14 cellular contexts compared by ENCODE assay signal in genomic region chr11:67558084-67558772, GRCh38. TPM values are rescaled to one million over a fixed set of nuclear protein-coding genes. Genes with fewer than 3 reads are reported as not detected.
A peak's percentile ranks its signal among the peaks of the same experiment; 100 is the strongest.
DNase-seq lines count a peak whose midpoint lies in the region; ATAC-seq, FAIRE-seq and TF ChIP-seq lines count a peak whose summit lies in the region.
"Had no signal": no experiment of that assay in that cellular context is flagged by ENCODE, and none has a peak within 500 bp of the region (broad histone marks: within the 10 kb centered on the region; RNA-seq: fewer than 3 reads in every experiment).

No MANE protein-coding gene starts in this region.

- ATAC-seq in GM18511 (IDR thresholded peaks at IDR 0.05; ENCODE audit: unreplicated experiment) (peak; percentile 64), GM21526 (IDR thresholded peaks at IDR 0.05; ENCODE audit: low FRiP score, unreplicated experiment) (no peak), HG03439 (IDR thresholded peaks at IDR 0.05; ENCODE audit: unreplicated experiment) (no peak)
- ATAC-seq: HCT116 had no signal

- H3K4me3 Mint-ChIP-seq in astrocyte (ENCODE audit: unreplicated experiment) = no peak overlapping the region
- H3K4me3 Mint-ChIP-seq: activated naive CD4-positive, alpha-beta T cell treated with anti-CD3 and anti-CD28 coated beads, Interleukin-2, amount 10 ng/mL, durations not matched to agents 7 days and 5 days; immature natural killer cell had no signal

- H3K4me3 ChIP-seq in astrocyte (ENCODE audit: insufficient read depth, low read depth, low read length) (no peak overlapping the region), kidney (ENCODE audit: low read length in 2 of 2) (peak overlapping the region; percentile 61 to 66), spleen (no peak overlapping the region)
- H3K4me3 ChIP-seq: smooth muscle cell had no signal

- no peaks in the 10 kb centered on the region for H3K36me3 Mint-ChIP-seq in astrocyte (ENCODE audit: low read depth, unreplicated experiment)
- H3K36me3 Mint-ChIP-seq: activated naive CD4-positive, alpha-beta T cell treated with anti-CD3 and anti-CD28 coated beads, Interleukin-2, amount 10 ng/mL, durations not matched to agents 7 days and 5 days; immature natural killer cell had no signal

- peaks cover 12% of the 10 kb centered on the region for H3K4me1 Mint-ChIP-seq in astrocyte (ENCODE audit: low read depth, unreplicated experiment)

- H3K4me1 ChIP-seq in astrocyte (ENCODE audit: insufficient read depth, low read length) (peaks cover 10% of the 10 kb centered on the region), kidney (ENCODE audit: control insufficient read depth in 1 of 2, insufficient read depth in 1 of 2, low read depth in 1 of 2, low read length in 2 of 2) (peaks cover 7 to 22% of the 10 kb centered on the region in 2 donors), spleen (peaks cover 0 to 13% (median 3%) of the 10 kb centered on the region in 6 donors)

- no peak overlapping the region for H3K27ac ChIP-seq in astrocyte (ENCODE audit: low read depth, low read length)
- H3K27ac ChIP-seq in kidney (ENCODE audit: low read depth in 2 of 2, low read length in 2 of 2) = peak overlapping the region; percentile 91 to 93
- no peak overlapping the region for H3K27ac ChIP-seq in spleen

- intact Hi-C loops in kidney (cut with DNase I) (no loop called here), spleen (cut with DNase I; ENCODE audit: low total_unique reads) (no loop called here)

- H3K36me3 ChIP-seq in astrocyte (ENCODE audit: insufficient read depth, low read length) (no peaks in the 10 kb centered on the region), kidney (ENCODE audit: control insufficient read depth in 1 of 2, insufficient read depth in 2 of 2, low read length in 2 of 2) (no peaks in the 10 kb centered on the region), spleen (no peaks in the 10 kb centered on the region)

- no peak for TF ChIP-seq POLR2A in spleen (IDR thresholded peaks at IDR 0.05)

- 65 to 83% (median 77%) methylated on average over 19 of the region's 19 CpGs for WGBS in spleen, 5 donors

- H3K9ac ChIP-seq in astrocyte (ENCODE audit: low read length) = no peak overlapping the region
- H3K9ac ChIP-seq in kidney (ENCODE audit: low read length in 2 of 2) = peak overlapping the region in 1 of 2 donors; percentile 31

- no peak overlapping the region for H3K27ac Mint-ChIP-seq in astrocyte (ENCODE audit: unreplicated experiment)
- H3K27ac Mint-ChIP-seq: activated naive CD4-positive, alpha-beta T cell treated with anti-CD3 and anti-CD28 coated beads, Interleukin-2, amount 10 ng/mL, durations not matched to agents 7 days and 5 days; immature natural killer cell had no signal

- no peak for FAIRE-seq in astrocyte (lab: Jason Lieb, UNC)
- no peak for FAIRE-seq in kidney (lab: Jason Lieb, UNC)

- H3K27me3 ChIP-seq in astrocyte (ENCODE audit: insufficient read depth, low read length) (no peaks in the 10 kb centered on the region), spleen (replicated peaks in 1 of 7) (peaks cover 0 to 9% (median 0%) of the 10 kb centered on the region in 7 donors)

- H3K4me2 ChIP-seq in astrocyte (ENCODE audit: low read length) = no peak overlapping the region
- H3K4me2 ChIP-seq: smooth muscle cell had no signal

- TF ChIP-seq CTCF in astrocyte (IDR thresholded peaks at IDR 0.05; ENCODE audit: insufficient read depth, low read depth, low read length) (no peak), kidney (IDR thresholded peaks at IDR 0.05; ENCODE audit: borderline replicate concordance, extremely low read depth, insufficient read depth) (no peak), spleen (IDR thresholded peaks at IDR 0.05 in 8 of 11, conservative IDR thresholded peaks at IDR 0.05 in 3 of 11) (no peak)

- H3K79me2 ChIP-seq in astrocyte (ENCODE audit: insufficient read depth, low read length) = no peaks in the 10 kb centered on the region

- no peaks in the 10 kb centered on the region for H3K27me3 Mint-ChIP-seq in astrocyte (ENCODE audit: low read depth, unreplicated experiment)

- no peaks in the 10 kb centered on the region for H4K20me1 ChIP-seq in astrocyte (ENCODE audit: insufficient read depth, low read length)

- peaks cover 4% of the 10 kb centered on the region for H3K9me3 Mint-ChIP-seq in astrocyte (ENCODE audit: unreplicated experiment)
- H3K9me3 Mint-ChIP-seq: activated naive CD4-positive, alpha-beta T cell treated with anti-CD3 and anti-CD28 coated beads, Interleukin-2, amount 10 ng/mL, durations not matched to agents 7 days and 5 days had no signal

- DNase-seq in astrocyte (ENCODE audit: low read depth) (peak; percentile 9), kidney (peak; percentile 90), spleen (peak; percentile 51), NCI-H524 treated with DMSO at 0.1 percent for 48 hours (lab: John Stamatoyannopoulos, UW) (no peak), T-helper 1 cell (no peak)
- DNase-seq: activated CD4-positive, alpha-beta T cell treated with anti-CD3 and anti-CD28 coated beads for 48 hours; activated naive CD4-positive, alpha-beta T cell treated with anti-CD3 and anti-CD28 coated beads, Interleukin-2, amount 10 ng/mL, durations not matched to agents 7 days and 5 days; immature natural killer cell; NCI-H2029 treated with DMSO at 0.1 percent for 48 hours had no signal

- no peak overlapping the region for H2AFZ ChIP-seq in astrocyte (ENCODE audit: low read depth, low read length)

- no peaks in the 10 kb centered on the region for H3K9me3 ChIP-seq in astrocyte (ENCODE audit: insufficient read depth, low read depth, low read length)
- no peaks in the 10 kb centered on the region for H3K9me3 ChIP-seq in kidney (ENCODE audit: control insufficient read depth in 1 of 2, low read length in 2 of 2)
- H3K9me3 ChIP-seq in spleen = no peaks in the 10 kb centered on the region

RNA-seq across cellular contexts. Expression of gene GSTP1, which starts 25.4 kb away (rescaled TPM):
- total RNA-seq in astrocyte = 1,173 and 1,365 TPM in 2 replicates
- total RNA-seq in kidney = 800 TPM
- 1,687 TPM for polyA plus RNA-seq in kidney (ENCODE audit: insufficient read depth, low read depth, low replicate concordance)
- 100 to 1,000 TPM; 211 to 338 (median 275) TPM for total RNA-seq in spleen
- 100 to 1,000 TPM; 310 to 399 (median 343) TPM for polyA plus RNA-seq in spleen

RNA-seq across cellular contexts. Expression of gene CABP2, which starts 35.0 kb away (rescaled TPM):
- total RNA-seq in astrocyte = not detected in 2 replicates
- total RNA-seq in kidney = not detected
- polyA plus RNA-seq in kidney (ENCODE audit: insufficient read depth, low read depth, low replicate concordance) = not detected
- total RNA-seq in spleen = not detected
- not detected for polyA plus RNA-seq in spleen
- total RNA-seq: smooth muscle cell had no signal
- polyA plus RNA-seq: immature natural killer cell, smooth muscle cell had no signal

RNA-seq across cellular contexts. Expression of gene NDUFV1, which starts 48.5 kb away (rescaled TPM):
- total RNA-seq in astrocyte (117 and 118 TPM in 2 replicates), kidney (191 TPM), spleen (100 to 1,000 TPM; 145 to 258 (median 185) TPM)
- polyA plus RNA-seq in kidney (ENCODE audit: insufficient read depth, low read depth, low replicate concordance) (395 TPM), spleen (100 to 1,000 TPM; 132 to 257 (median 213) TPM)

RNA-seq across cellular contexts. Expression of gene CDK2AP2, which starts 50.3 kb away (rescaled TPM):
- total RNA-seq in astrocyte = 36.1 and 45.0 TPM in 2 replicates
- 98.4 TPM for total RNA-seq in kidney
- 188 TPM for polyA plus RNA-seq in kidney (ENCODE audit: insufficient read depth, low read depth, low replicate concordance)
- 10 to 100 TPM; 32.9 to 49.9 (median 40.9) TPM for total RNA-seq in spleen
- polyA plus RNA-seq in spleen = 10 to 100 TPM; 35.6 to 57.1 (median 51.0) TPM

RNA-seq across cellular contexts. Expression of gene PITPNM1, which starts 53.1 kb away (rescaled TPM):
- total RNA-seq in astrocyte (61.1 and 71.5 TPM in 2 replicates), kidney (74.7 TPM), spleen (10 to 100 TPM; 42.5 to 86.9 (median 74.9) TPM)
- polyA plus RNA-seq in kidney (ENCODE audit: insufficient read depth, low read depth, low replicate concordance) (19.3 TPM), spleen (10 to 100 TPM; 17.8 to 67.0 (median 29.2) TPM)

Comparison
In these comparisons a context has a peak if more than half of its experiments do, and no peak if none do; other contexts are left out.
1. DNase-seq: peak in astrocyte (single experiment), kidney (single experiment) and spleen (single experiment); none in NCI-H524 treated with DMSO at 0.1 percent for 48 hours (single experiment) and T-helper 1 cell (0 of 5).
2. H3K27ac ChIP-seq: peak in kidney (2 of 2); none in astrocyte (single experiment) and spleen (0 of 8).
3. H3K4me3 ChIP-seq: peak in kidney (2 of 2); none in astrocyte (single experiment) and spleen (0 of 8).